31 cellular contexts compared by ENCODE assay signal in the genomic region with DNA sequence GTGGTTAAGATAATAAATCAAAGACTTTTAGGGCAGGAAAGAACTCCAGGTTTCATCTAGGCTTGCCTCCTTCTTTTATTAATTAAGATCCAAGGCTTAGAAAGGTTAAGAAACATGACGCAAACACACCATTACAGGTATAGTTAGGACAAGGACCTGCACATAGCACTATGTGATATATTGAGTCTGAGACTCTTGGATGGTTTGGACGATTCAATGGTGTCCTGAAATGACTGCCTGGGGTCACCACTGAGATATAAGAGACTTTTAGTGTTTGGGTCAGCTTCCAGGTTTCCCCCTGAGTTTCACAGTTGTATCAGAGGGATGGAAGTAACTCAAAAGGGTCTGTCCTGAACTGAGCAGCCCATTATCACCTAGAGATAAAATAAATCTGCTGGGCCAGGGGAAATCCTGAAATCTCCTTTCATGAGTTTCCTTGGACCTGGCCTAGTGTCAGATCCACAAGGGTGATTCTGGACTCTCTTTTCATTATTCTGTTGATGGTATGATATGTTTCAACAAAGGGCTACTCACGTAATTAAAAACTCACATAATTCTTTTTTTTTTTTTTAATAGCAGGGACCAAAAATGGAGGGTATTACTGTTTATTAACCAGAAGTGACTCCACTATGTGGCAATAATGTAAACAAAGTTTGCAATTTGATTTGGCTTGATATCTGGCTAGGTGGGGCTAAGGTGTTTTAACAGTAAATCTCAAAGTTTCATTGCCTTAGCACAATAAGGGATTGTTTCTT. TPM values are rescaled to one million over a fixed set of nuclear protein-coding genes. Genes with fewer than 3 reads are reported as not detected.
"Had no signal": no experiment of that assay in that cellular context is flagged by ENCODE, and none has a peak within 500 bp of the region (broad histone marks: within the 10 kb centered on the region; RNA-seq: fewer than 3 reads in every experiment).

No MANE protein-coding gene starts in this region.

- H3K27ac ChIP-seq: neural progenitor cell, ovary, parathyroid adenoma, psoas muscle, spleen, suprapubic skin, testis, tibial artery, transverse colon, upper lobe of right lung, uterus had no signal

- H2AFZ ChIP-seq: neural progenitor cell, parathyroid adenoma had no signal

- H3K36me3 ChIP-seq: neural progenitor cell, ovary, spleen, suprapubic skin, tibial artery, transverse colon, upper lobe of right lung, uterus had no signal

- H3K79me2 ChIP-seq: parathyroid adenoma had no signal

- DNase-seq: natural killer cell; occipital lobe; ovary; posterior cingulate gyrus; psoas muscle; right cardiac atrium; spleen; stimulated activated CD4-positive, alpha-beta T cell treated with anti-CD3 and anti-CD28 coated beads, Interleukin-12 subunit alpha, Interleukin-12 subunit beta, amount 100 ng/mL, for 4 hours; stimulated activated CD4-positive, alpha-beta T cell treated with anti-CD3 and anti-CD28 coated beads, Interleukin-1b, Interleukin-23, amount 100 ng/mL, for 48 hours; stimulated activated CD4-positive, alpha-beta T cell treated with anti-CD3 and anti-CD28 coated beads, Interleukin-4, amount 100 ng/mL, for 1 hour; stimulated activated CD4-positive, alpha-beta T cell treated with anti-CD3 and anti-CD28 coated beads, Interleukin-4, amount 100 ng/mL, for 4 hours; stimulated activated CD8-positive, alpha-beta memory T cell treated with anti-CD3 and anti-CD28 coated beads, Interleukin-4, amount 100 ng/mL, for 48 hours; stimulated activated naive CD4-positive, alpha-beta T cell; stimulated activated naive CD8-positive, alpha-beta T cell treated with anti-CD3 and anti-CD28 coated beads, Interleukin-15, amount 100 ng/mL, for 72 hours; stimulated activated naive CD8-positive, alpha-beta T cell treated with anti-CD3 and anti-CD28 coated beads, Interleukin-15, Interleukin-2, amounts not matched to agents 100 U/mL and 50 U/mL, for 24 hours; substantia nigra; testis; tibial artery; transverse colon; upper lobe of right lung; uterus had no signal

- H3K4me1 ChIP-seq: neural progenitor cell, parathyroid adenoma, psoas muscle, spleen, tibial artery, transverse colon, upper lobe of right lung, uterus had no signal

- H3K27me3 ChIP-seq: neural progenitor cell, ovary, spleen, suprapubic skin, testis, tibial artery, transverse colon, upper lobe of right lung, uterus had no signal

- H3K4me3 ChIP-seq: neural progenitor cell, ovary, psoas muscle, skin epidermis, smooth muscle cell, spleen, suprapubic skin, testis, tibial artery, transverse colon, upper lobe of right lung, uterus had no signal

- H3K9me3 ChIP-seq: ovary, psoas muscle, spleen, suprapubic skin, testis, tibial artery, transverse colon, upper lobe of right lung, uterus had no signal

- H3K9ac ChIP-seq: neural progenitor cell, parathyroid adenoma had no signal

- ATAC-seq: natural killer cell; psoas muscle; right cardiac atrium; sciatic nerve; stimulated activated memory B cell treated with anti-CD40 and anti-IgM and Interleukin-4, amounts not matched to agents 10 μg/mL and 1 μg/mL and 100 μg/mL, for 72 hours; stimulated activated naive CD8-positive, alpha-beta T cell treated with anti-CD3 and anti-CD28 coated beads, Interleukin-15, amount 100 ng/mL, for 72 hours; stimulated activated naive CD8-positive, alpha-beta T cell treated with anti-CD3 and anti-CD28 coated beads, Interleukin-15, Interleukin-2, amounts not matched to agents 100 U/mL and 50 U/mL, for 24 hours; upper lobe of right lung had no signal

- H3K4me2 ChIP-seq: neural progenitor cell, smooth muscle cell had no signal

RNA-seq across cellular contexts. Expression of a gene that starts 55.6 kb away (rescaled TPM):
- total RNA-seq: natural killer cell, occipital lobe, osteoblast, ovary, right cardiac atrium, sciatic nerve, spleen, upper lobe of right lung had no signal
- polyA plus RNA-seq: neural cell, ovary, right cardiac atrium, smooth muscle cell, spleen, urinary bladder had no signal
